ENCODE assay signal across 8 cellular contexts in the genomic region with DNA sequence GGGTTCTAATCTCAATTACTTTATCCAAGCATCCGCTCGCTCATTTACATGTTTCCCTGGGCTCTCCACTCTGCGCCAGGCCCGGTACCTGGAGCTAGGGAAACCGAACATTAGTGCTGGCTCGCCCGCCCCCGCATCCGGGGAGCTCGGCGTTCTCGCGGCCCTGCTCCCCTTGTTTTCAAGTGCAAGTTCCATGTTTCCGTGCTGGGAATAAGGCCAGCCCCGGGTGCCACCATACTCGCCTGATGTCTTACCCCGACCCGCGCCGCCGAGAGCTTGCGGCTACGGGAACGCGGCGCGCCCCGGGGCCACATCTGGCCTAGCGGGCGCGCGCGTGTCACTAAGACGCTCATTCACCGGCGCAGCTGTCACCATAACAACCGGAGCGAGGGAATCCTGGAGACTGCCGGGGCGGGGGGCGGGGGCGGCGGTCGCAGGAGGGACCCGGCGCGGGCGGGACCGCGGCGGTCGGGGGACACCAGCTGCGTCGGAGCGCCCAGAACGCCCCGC. TPM values are rescaled to one million over a fixed set of nuclear protein-coding genes. Genes with fewer than 3 reads are reported as not detected.
A peak's percentile ranks its signal among the peaks of the same experiment; 100 is the strongest.
DNase-seq lines count a peak whose midpoint lies in the region; ATAC-seq and TF ChIP-seq lines count a peak whose summit lies in the region.

A gene with protein sequence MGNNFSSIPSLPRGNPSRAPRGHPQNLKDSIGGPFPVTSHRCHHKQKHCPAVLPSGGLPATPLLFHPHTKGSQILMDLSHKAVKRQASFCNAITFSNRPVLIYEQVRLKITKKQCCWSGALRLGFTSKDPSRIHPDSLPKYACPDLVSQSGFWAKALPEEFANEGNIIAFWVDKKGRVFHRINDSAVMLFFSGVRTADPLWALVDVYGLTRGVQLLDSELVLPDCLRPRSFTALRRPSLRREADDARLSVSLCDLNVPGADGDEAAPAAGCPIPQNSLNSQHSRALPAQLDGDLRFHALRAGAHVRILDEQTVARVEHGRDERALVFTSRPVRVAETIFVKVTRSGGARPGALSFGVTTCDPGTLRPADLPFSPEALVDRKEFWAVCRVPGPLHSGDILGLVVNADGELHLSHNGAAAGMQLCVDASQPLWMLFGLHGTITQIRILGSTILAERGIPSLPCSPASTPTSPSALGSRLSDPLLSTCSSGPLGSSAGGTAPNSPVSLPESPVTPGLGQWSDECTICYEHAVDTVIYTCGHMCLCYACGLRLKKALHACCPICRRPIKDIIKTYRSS (plus strand): TSS at position 344 of the 510 bp plus-strand sequence. CDS start 683 bp downstream, outside the sequence.

- H3K4me3 ChIP-seq in ascending aorta = peak within 1 kb of the TSS; percentile 64 to 72
- peak within 1 kb of the TSS; percentile 64 for H3K4me3 ChIP-seq in smooth muscle cell

- H3K27me3 ChIP-seq in ascending aorta (peaks cover 16% of the 10 kb centered on the region), smooth muscle cell (ENCODE audit: low read depth) (peaks cover 42% of the 10 kb centered on the region)

- TF ChIP-seq CTCF in ascending aorta (IDR thresholded peaks at IDR 0.05) (no peak), smooth muscle cell (IDR thresholded peaks at IDR 0.05; ENCODE audit: borderline replicate concordance, insufficient read depth, poor library complexity, severe bottlenecking) (no peak)

- no peaks in the 10 kb centered on the region for H3K9me3 ChIP-seq in ascending aorta
- H3K9me3 ChIP-seq in smooth muscle cell (replicated peaks; ENCODE audit: low read depth) = no peaks in the 10 kb centered on the region

- ATAC-seq in GM21619 (IDR thresholded peaks at IDR 0.05; ENCODE audit: unreplicated experiment) (no peak), HG02759 (IDR thresholded peaks at IDR 0.05; ENCODE audit: unreplicated experiment) (no peak)

- 7% methylated on average over 41 of the region's 57 CpGs for WGBS in smooth muscle cell (ENCODE audit: low lambda C conversion rate)

- H3K4me1 ChIP-seq in ascending aorta (no peaks in the 10 kb centered on the region), smooth muscle cell (ENCODE audit: low read depth) (peaks cover 4% of the 10 kb centered on the region)

- peaks cover 8 to 13% of the 10 kb centered on the region in 2 donors for H3K4me1 Mint-ChIP-seq in immature natural killer cell

- intact Hi-C loops in ascending aorta (cut with DNase I) = no loop called here

- H3F3A ChIP-seq in smooth muscle cell (ENCODE audit: low read depth) = peaks cover 12% of the 10 kb centered on the region

- no peaks in the 10 kb centered on the region for H3K36me3 Mint-ChIP-seq in immature natural killer cell

- no peaks in the 10 kb centered on the region for H3K79me2 ChIP-seq in smooth muscle cell (ENCODE audit: low read depth)

- H3K27ac ChIP-seq in ascending aorta (no peak within 1 kb of the TSS), smooth muscle cell (ENCODE audit: low read depth) (peak within 1 kb of the TSS; percentile 12)

- no peaks in the 10 kb centered on the region for H3K36me3 ChIP-seq in ascending aorta
- no peaks in the 10 kb centered on the region for H3K36me3 ChIP-seq in smooth muscle cell (ENCODE audit: low read depth)

- peak within 1 kb of the TSS; percentile 62 to 78 (median 73) for H3K4me3 Mint-ChIP-seq in immature natural killer cell

- H2AFZ ChIP-seq in smooth muscle cell (ENCODE audit: low read depth) = peak within 1 kb of the TSS; percentile 69

- DNase-seq in DMS53 (lab: John Stamatoyannopoulos, UW) (peak; percentile 85), NCI-H1105 treated with DMSO at 0.1 percent for 48 hours (lab: John Stamatoyannopoulos, UW) (peak; percentile 39), ascending aorta (ENCODE audit: low spot score in 2 of 2) (no peak), immature natural killer cell (no peak), smooth muscle cell (lab: John Stamatoyannopoulos, UW; ENCODE audit: unreplicated experiment) (no peak), SW 1271 (lab: John Stamatoyannopoulos, UW) (no peak)

- H3K27ac Mint-ChIP-seq in immature natural killer cell = no peak within 1 kb of the TSS

- H3K4me2 ChIP-seq in smooth muscle cell = peak within 1 kb of the TSS; percentile 92

- H3K9ac ChIP-seq in smooth muscle cell (ENCODE audit: low read depth) = no peak within 1 kb of the TSS

- H3K27me3 Mint-ChIP-seq in immature natural killer cell (ENCODE audit: low read depth in 3 of 3) = peaks cover 16 to 20% (median 19%) of the 10 kb centered on the region in 3 donors

- H4K20me1 ChIP-seq in smooth muscle cell (ENCODE audit: low read depth) = no peaks in the 10 kb centered on the region

- H3K9me3 Mint-ChIP-seq in immature natural killer cell = no peaks in the 10 kb centered on the region

RNA-seq across cellular contexts. Expression of the gene that starts here (rescaled TPM):
- total RNA-seq in ascending aorta (not detected), smooth muscle cell (0.04 and 0.40 TPM in 2 replicates)
- polyA plus RNA-seq in immature natural killer cell (under 1 TPM in 2 of 3 donors, not detected in 1; 0.07 to 0.35 TPM), smooth muscle cell (0.91 and 1.1 TPM in 2 replicates)

Comparison
In these comparisons a context has a peak if more than half of its experiments do, and no peak if none do; other contexts are left out.
1. DNase-seq: peak in DMS53 (single experiment) and NCI-H1105 treated with DMSO at 0.1 percent for 48 hours (single experiment); none in ascending aorta (0 of 2), immature natural killer cell (0 of 3), smooth muscle cell (single experiment) and SW 1271 (0 of 2).